In the genomic region with DNA sequence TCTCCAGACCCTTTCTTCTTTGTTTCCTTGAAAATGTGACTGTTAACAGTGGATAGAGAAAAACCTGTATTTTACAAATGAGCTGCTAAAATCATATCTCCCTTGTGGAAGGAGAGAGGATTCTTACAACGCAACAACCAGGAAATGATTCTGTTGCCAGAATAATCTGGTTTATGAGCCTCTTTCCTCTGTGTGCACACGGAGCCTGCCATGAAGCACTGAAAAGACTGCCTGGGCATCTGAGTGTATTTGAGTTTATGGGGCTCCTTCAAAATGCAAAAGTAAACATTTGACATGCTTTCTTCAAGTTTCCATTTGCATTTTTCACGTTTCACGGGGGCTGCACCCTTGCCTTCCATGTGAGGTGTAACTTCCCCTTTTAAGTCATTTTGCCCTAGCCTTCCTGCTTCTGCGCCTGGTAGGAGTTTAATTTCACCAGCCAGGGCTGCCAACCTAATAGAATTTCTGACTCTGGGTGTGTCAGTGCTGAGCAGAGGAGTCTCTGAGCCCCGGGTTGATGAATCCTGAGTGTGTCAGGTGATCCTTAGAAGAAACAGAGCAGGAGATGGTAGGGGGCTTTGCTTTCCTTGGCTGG, we compare ENCODE assay signal across 1 cellular context.
TF ChIP-seq lines count a peak whose summit lies in the region.

No MANE protein-coding gene starts in this region.

TF ChIP-seq in WTC11, 78 proteins besides CTCF, POLR2A, EP300 and RAD21 (continued from another document):
- TF ChIP-seq, protein P1, sequence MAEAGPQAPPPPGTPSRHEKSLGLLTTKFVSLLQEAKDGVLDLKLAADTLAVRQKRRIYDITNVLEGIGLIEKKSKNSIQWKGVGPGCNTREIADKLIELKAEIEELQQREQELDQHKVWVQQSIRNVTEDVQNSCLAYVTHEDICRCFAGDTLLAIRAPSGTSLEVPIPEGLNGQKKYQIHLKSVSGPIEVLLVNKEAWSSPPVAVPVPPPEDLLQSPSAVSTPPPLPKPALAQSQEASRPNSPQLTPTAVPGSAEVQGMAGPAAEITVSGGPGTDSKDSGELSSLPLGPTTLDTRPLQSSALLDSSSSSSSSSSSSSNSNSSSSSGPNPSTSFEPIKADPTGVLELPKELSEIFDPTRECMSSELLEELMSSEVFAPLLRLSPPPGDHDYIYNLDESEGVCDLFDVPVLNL (CRISPR knock-in tag; IDR thresholded peaks at IDR 0.05; ENCODE audit: borderline replicate concordance, low read depth), result no peak
- no peak for TF ChIP-seq ZNF263 (CRISPR knock-in tag; IDR thresholded peaks at IDR 0.05; ENCODE audit: low read depth)
